28 cellular contexts compared by ENCODE assay signal in the genomic region with DNA sequence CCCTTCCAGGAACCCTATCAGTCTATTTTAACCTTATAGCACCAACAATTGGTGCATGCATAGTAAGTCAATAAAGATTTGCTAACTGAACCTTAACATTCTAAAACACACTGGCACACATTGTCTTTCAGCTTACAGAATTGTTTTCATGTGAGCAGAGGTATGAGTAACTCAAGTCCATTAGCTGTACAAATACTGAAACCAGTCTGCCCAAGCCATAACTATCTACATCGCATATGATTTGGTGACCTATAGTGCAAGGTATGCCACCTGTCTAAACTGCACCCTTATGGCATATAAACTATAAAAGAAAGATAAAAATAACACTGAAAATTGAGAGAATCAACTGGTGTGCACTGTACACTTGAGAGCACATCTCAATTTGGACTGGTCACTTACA.
"Had no signal": no experiment of that assay in that cellular context is flagged by ENCODE, and none has a peak within 500 bp of the region (broad histone marks: within the 10 kb centered on the region; RNA-seq: fewer than 3 reads in every experiment).

No MANE protein-coding gene starts in this region.

- H3K27me3 ChIP-seq: neutrophil, pancreas, right atrium auricular region, right lobe of liver, sigmoid colon, suprapubic skin, testis, tibial artery, transverse colon, upper lobe of right lung, uterus had no signal

- H3K36me3 ChIP-seq: uterus had no signal

- H3K4me1 ChIP-seq: pancreas, prostate gland, right atrium auricular region, right lobe of liver, sigmoid colon, suprapubic skin, testis, tibial artery, transverse colon, upper lobe of right lung, uterus had no signal

- ATAC-seq: naive thymus-derived CD8-positive, alpha-beta T cell; natural killer cell treated with Interleukin-12 subunit alpha and Interleukin-12 subunit beta and Interleukin-15 and Interleukin-18, amount 100 ng/mL, for 72 hours; pancreas; right lobe of liver; stimulated activated effector memory CD8-positive, alpha-beta T cell treated with anti-CD3 and anti-CD28 coated beads, Interleukin-12 subunit alpha, Interleukin-12 subunit beta, amount 100 ng/mL, for 72 hours; stimulated activated naive CD8-positive, alpha-beta T cell treated with anti-CD3 and anti-CD28 coated beads, Interleukin-15, amount 100 ng/mL, for 72 hours; stimulated activated naive CD8-positive, alpha-beta T cell treated with anti-CD3 and anti-CD28 coated beads, Interleukin-15, Interleukin-2, amounts not matched to agents 100 U/mL and 50 U/mL, for 24 hours; upper lobe of right lung had no signal

- H3K4me3 ChIP-seq: pancreas, prostate gland, right atrium auricular region, right lobe of liver, sigmoid colon, suprapubic skin, testis, tibial artery, transverse colon, upper lobe of right lung, uterus had no signal

- FAIRE-seq: pancreas, small intestine had no signal

- DNase-seq: naive B cell; naive thymus-derived CD8-positive, alpha-beta T cell; nephron progenitor cell; occipital lobe; pancreas; retina; right lobe of liver; sigmoid colon; small intestine; stimulated activated CD4-positive, alpha-beta T cell treated with anti-CD3 and anti-CD28 coated beads, Interleukin-15, amount 100 ng/mL, for 24 hours; stimulated activated CD4-positive, alpha-beta T cell treated with anti-CD3 and anti-CD28 coated beads, Interleukin-2, amount 100 ng/mL, for 24 hours; stimulated activated CD4-positive, alpha-beta T cell treated with anti-CD3 and anti-CD28 coated beads, Interleukin-2, amount 100 ng/mL, for 48 hours; stimulated activated CD4-positive, alpha-beta T cell treated with anti-CD3 and anti-CD28 coated beads, Interleukin-4, amount 100 ng/mL, for 24 hours; stimulated activated naive CD4-positive, alpha-beta T cell; stimulated activated naive CD8-positive, alpha-beta T cell treated with anti-CD3 and anti-CD28 coated beads, Interleukin-15, amount 100 ng/mL, for 72 hours; stimulated activated naive CD8-positive, alpha-beta T cell treated with anti-CD3 and anti-CD28 coated beads, Interleukin-15, Interleukin-2, amounts not matched to agents 100 U/mL and 50 U/mL, for 24 hours; substantia nigra; testis; tibial artery; transverse colon; upper lobe of right lung; uterus had no signal

- H3K27ac ChIP-seq: neutrophil, pancreas, prostate gland, right atrium auricular region, right lobe of liver, sigmoid colon, suprapubic skin, testis, tibial artery, transverse colon, upper lobe of right lung, uterus had no signal

- H3K9me3 ChIP-seq: neutrophil, pancreas, prostate gland, right atrium auricular region, right lobe of liver, sigmoid colon, suprapubic skin, testis, tibial artery, transverse colon, upper lobe of right lung, uterus had no signal
